10 cellular contexts compared by ENCODE assay signal in the genomic region with DNA sequence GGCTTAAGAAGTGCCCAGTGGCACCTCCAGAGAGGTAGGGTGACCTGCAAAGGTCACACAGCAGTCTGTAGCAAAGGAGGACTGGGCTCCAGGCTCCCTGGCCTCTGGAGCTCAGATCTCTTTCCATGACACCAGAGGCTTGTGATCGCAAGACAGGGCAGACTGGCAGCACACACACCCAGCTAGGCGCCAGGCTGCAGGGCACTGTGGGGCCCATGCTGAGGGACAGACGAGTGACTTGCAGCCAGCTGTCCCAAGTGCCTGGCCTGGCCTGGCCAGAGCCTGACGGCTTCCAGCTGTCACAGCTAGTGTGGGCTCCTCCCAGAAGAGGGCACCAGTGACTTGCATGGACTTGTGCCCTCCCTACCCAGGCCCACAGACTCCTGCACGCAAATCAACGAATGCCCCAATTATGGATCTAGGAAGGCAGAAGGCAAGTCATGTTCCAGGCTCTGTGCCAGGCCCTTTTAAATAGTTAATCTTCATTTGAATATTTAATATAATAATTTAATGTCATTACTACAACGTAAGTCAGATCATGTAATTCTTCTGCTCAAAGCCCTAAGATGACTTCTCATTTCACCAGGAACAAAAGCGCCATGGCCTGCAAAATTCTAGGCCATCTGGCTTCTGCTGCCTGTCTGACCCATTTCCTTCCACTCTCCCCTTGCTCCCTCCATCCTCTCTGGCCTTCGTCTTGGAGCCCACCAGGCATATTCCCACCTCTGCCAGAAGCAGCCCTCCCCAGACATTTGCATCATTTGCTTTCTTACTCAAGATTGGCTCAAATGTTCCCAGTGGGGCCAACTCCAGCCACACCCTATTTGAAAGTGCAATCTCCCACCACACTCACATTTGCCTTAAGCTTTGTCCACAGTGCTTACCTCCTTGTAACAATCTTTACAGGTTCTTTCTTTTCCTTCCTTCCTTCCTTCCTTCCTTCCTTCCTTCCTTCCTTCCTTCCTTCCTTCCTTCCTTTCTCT. TPM values are rescaled to one million over a fixed set of nuclear protein-coding genes. Genes with fewer than 3 reads are reported as not detected.
DNase-seq lines count a peak whose midpoint lies in the region; ATAC-seq and TF ChIP-seq lines count a peak whose summit lies in the region.
"Had no signal": no experiment of that assay in that cellular context is flagged by ENCODE, and none has a peak within 500 bp of the region (broad histone marks: within the 10 kb centered on the region; RNA-seq: fewer than 3 reads in every experiment).

No MANE protein-coding gene starts in this region.

- intact Hi-C loops in Right ventricle myocardium superior (cut with DNase I) (no loop called here), stomach (cut with DNase I; ENCODE audit: low total_unique reads) (no loop called here)

- no peak overlapping the region for H3K4me3 ChIP-seq in stomach
- H3K4me3 ChIP-seq: lower lobe of right lung had no signal

- peaks cover 7 to 23% (median 12%) of the 10 kb centered on the region in 4 donors for H3K4me1 ChIP-seq in stomach
- H3K4me1 ChIP-seq: lower lobe of right lung had no signal

- 51 to 62% (median 55%) methylated on average over 6 to 9 of the region's 9 CpGs for WGBS in stomach, 5 donors

- H3K27me3 ChIP-seq in stomach: peaks cover 0 to 32% (median 27%) of the 10 kb centered on the region in 3 donors

- H3K27ac ChIP-seq in stomach: peak overlapping the region in 3 of 5 donors; percentile 48 to 95 (median 54)
- H3K27ac ChIP-seq: lower lobe of right lung had no signal

- no peak for TF ChIP-seq CTCF in stomach (IDR thresholded peaks at IDR 0.05)

- TF ChIP-seq EP300 in stomach (IDR thresholded peaks at IDR 0.05): no peak

- no peak for TF ChIP-seq POLR2A in stomach (IDR thresholded peaks at IDR 0.05)

- no peaks in the 10 kb centered on the region for H3K9me3 ChIP-seq in stomach
- H3K9me3 ChIP-seq: lower lobe of right lung had no signal

- ATAC-seq in Right ventricle myocardium superior (ENCODE audit: poor library complexity) (peak; percentile 69), GM18873 (IDR thresholded peaks at IDR 0.05; ENCODE audit: low FRiP score, unreplicated experiment) (no peak), GM18909 (IDR thresholded peaks at IDR 0.05; ENCODE audit: poor library complexity, unreplicated experiment) (no peak)

- DNase-seq in NCI-H146 (lab: John Stamatoyannopoulos, UW): peak; percentile 26
- DNase-seq in NCI-H146 treated with DMSO at 0.1 percent for 48 hours (lab: John Stamatoyannopoulos, UW; ENCODE audit: unreplicated experiment): no peak
- peak; percentile 66 for DNase-seq in SK-N-DZ (ENCODE audit: low spot score)
- peak; percentile 77 for DNase-seq in Right ventricle myocardium superior
- DNase-seq in stomach: no peak
- no peak for DNase-seq in DMS79 treated with DMSO at 0.1 percent for 48 hours (lab: John Stamatoyannopoulos, UW)
- DNase-seq: CD4-positive, CD25-positive, alpha-beta regulatory T cell; lower lobe of right lung had no signal

- peaks cover 0 to 6% (median 1%) of the 10 kb centered on the region in 4 donors for H3K36me3 ChIP-seq in stomach
- H3K36me3 ChIP-seq: lower lobe of right lung had no signal

RNA-seq across cellular contexts. Expression of gene SPEG, which starts 3.7 kb away (rescaled TPM):
- 26.0 and 31.5 TPM in 2 replicates for polyA plus RNA-seq in SK-N-DZ (2014; cell fraction: cytosol; rRNA removed)
- 59.5 and 81.6 TPM in 2 replicates for polyA plus RNA-seq in SK-N-DZ (2014; cell fraction: nucleus; rRNA removed)
- 103 TPM for total RNA-seq in Right ventricle myocardium superior
- total RNA-seq in stomach: 100 to 1,000 TPM in 1 of 5 donors, 10 to 100 TPM in 3, 1 to 10 TPM in 1; 7.4 to 106 (median 30.4) TPM
- polyA plus RNA-seq in stomach: 10 to 100 TPM in 1 of 3 donors, 1 to 10 TPM in 2; 9.8 to 65.1 (median 9.9) TPM

RNA-seq across cellular contexts. Expression of gene DES, which starts 12.7 kb away (rescaled TPM):
- polyA plus RNA-seq in SK-N-DZ (2014; cell fraction: cytosol; rRNA removed): 0.07 and 3.0 TPM in 2 replicates
- 0.29 TPM in 1 of 2 replicates, not detected in the other for polyA plus RNA-seq in SK-N-DZ (2014; cell fraction: nucleus; rRNA removed)
- total RNA-seq in Right ventricle myocardium superior (12,920 TPM), stomach (1,000 to 10,000 TPM; 1,078 to 5,539 (median 2,913) TPM)
- polyA plus RNA-seq in stomach: 100 to 1,000 TPM; 122 to 803 (median 204) TPM
- total RNA-seq: CD4-positive, CD25-positive, alpha-beta regulatory T cell had no signal
- polyA plus RNA-seq: CD4-positive, CD25-positive, alpha-beta regulatory T cell had no signal

RNA-seq across cellular contexts. Expression of gene DNPEP, which starts 43.2 kb away (rescaled TPM):
- polyA plus RNA-seq in SK-N-DZ (2014; cell fraction: cytosol; rRNA removed): 20.4 and 29.6 TPM in 2 replicates
- polyA plus RNA-seq in SK-N-DZ (2014; cell fraction: nucleus; rRNA removed): 43.8 and 121 TPM in 2 replicates
- 76.5 TPM for total RNA-seq in Right ventricle myocardium superior
- total RNA-seq in stomach: 100 to 1,000 TPM in 1 of 5 donors, 10 to 100 TPM in 4; 32.7 to 147 (median 46.4) TPM
- 100 to 1,000 TPM in 2 of 3 donors, 10 to 100 TPM in 1; 69.2 to 114 (median 105) TPM for polyA plus RNA-seq in stomach

Comparison
In these comparisons a context has a peak if more than half of its experiments do, and no peak if none do; other contexts are left out.
1. DNase-seq: peak in NCI-H146 (single experiment), SK-N-DZ (single experiment) and Right ventricle myocardium superior (single experiment); none in NCI-H146 treated with DMSO at 0.1 percent for 48 hours (single experiment), stomach (single experiment) and DMS79 treated with DMSO at 0.1 percent for 48 hours (single experiment).